ENCODE assay signal across 8 cellular contexts in the genomic region with DNA sequence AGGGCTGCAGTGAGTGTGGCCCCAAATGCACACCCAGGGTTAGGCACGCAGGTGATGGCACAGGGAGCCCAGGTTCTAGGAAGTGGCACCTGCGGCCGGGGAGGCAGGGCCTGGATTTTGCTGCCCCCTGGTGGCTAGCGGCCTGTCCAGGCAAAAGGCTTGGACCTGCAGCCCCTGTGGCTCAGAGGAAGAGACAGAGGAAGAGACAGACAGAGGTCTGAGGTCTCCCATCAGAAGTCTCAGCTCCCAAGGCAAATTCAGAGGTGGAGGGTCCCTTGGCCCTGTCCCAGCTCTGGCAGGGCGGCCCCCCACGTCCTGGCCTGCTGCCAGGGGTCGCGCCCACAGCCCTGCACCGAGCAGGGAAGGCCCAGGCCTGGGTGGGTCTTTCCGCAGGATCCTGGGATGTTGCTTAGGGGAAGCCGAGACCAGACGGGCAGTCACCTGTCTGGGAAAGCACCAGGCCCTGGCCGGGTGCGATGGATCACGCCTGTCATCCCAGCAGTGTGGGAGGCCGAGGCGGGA. TPM values are rescaled to one million over a fixed set of nuclear protein-coding genes. Genes with fewer than 3 reads are reported as not detected.
DNase-seq lines count a peak whose midpoint lies in the region; ATAC-seq and TF ChIP-seq lines count a peak whose summit lies in the region.

No MANE protein-coding gene starts in this region.

- H3F3A ChIP-seq in PC-9 (ENCODE audit: insufficient read depth, low read depth) = peaks cover 15% of the 10 kb centered on the region; the same call in 1 of the 2 replicates

- POLR2A ChIA-PET in PC-9 (lab: Charles Lee; ENCODE audit: unreplicated experiment) = interaction anchor here (0.6 to 1.3 kb wide), 4 partner anchors 22 to 456 kb away, joined by 3 to 13 read pairs (median 8); partner anchors contain the start of gene PANK4
- POLR2A ChIA-PET in naive thymus-derived CD8-positive, alpha-beta T cell (lab: Charles Lee) = interaction anchor here (0.7 to 13.3 kb wide), 29 partner anchors 8 to 353 kb away, joined by 3 to 528 read pairs (median 10); partner anchors contain the start of genes FAAP20, HES5, MORN1 and PANK4

- peak overlapping the region; percentile 91 for H3K27ac ChIP-seq in HL-60 (replicated peaks)
- peak overlapping the region; percentile 52; the same call in 1 of the 2 replicates for H3K27ac ChIP-seq in PC-9

- no peaks in the 10 kb centered on the region for H3K9me3 Mint-ChIP-seq in naive thymus-derived CD8-positive, alpha-beta T cell

- BruUV-seq in PC-9 (replicated peaks; lab: Mats Ljungman, UMichigan) = no TSS peak

- CTCF ChIA-PET in PC-9 (lab: Charles Lee) = interaction anchor here (0.5 to 0.9 kb wide), 3 partner anchors 39 to 353 kb away, joined by 3 to 7 read pairs (median 5); no protein-coding TSS in a partner anchor

- H2AFZ ChIP-seq in PC-9 = no peak overlapping the region

- H3K4me3 ChIP-seq in HL-60 (replicated peaks; ENCODE audit: insufficient read depth, low read length) (peak overlapping the region; percentile 69), PC-9 (peak overlapping the region; percentile 87; the same call in 1 of the 2 replicates)

- H3K27ac Mint-ChIP-seq in naive thymus-derived CD8-positive, alpha-beta T cell = peak overlapping the region; percentile 96 to 99 (median 98)

- H4K20me1 ChIP-seq in PC-9 (ENCODE audit: insufficient read depth) = no peaks in the 10 kb centered on the region

- peak; percentile 20 to 22 for ATAC-seq in naive thymus-derived CD8-positive, alpha-beta T cell
- ATAC-seq in stimulated activated naive CD8-positive, alpha-beta T cell treated with anti-CD3 and anti-CD28 coated beads, Interleukin-15, Interleukin-2, amounts not matched to agents 100 U/mL and 50 U/mL, for 24 hours = peak; percentile 30

- H3K27me3 ChIP-seq in HL-60 (ENCODE audit: insufficient read depth, poor library complexity, severe bottlenecking) (no peaks in the 10 kb centered on the region), PC-9 (ENCODE audit: insufficient read depth, low read depth) (no peaks in the 10 kb centered on the region)

- H3K4me2 ChIP-seq in PC-9 = peak overlapping the region; percentile 94

- H3K79me2 ChIP-seq in PC-9 (ENCODE audit: low read depth) = no peaks in the 10 kb centered on the region

- intact Hi-C loops in PC-9 (cut with micrococcal nuclease; ENCODE audit: unreplicated experiment) = loop anchor here (1.0 to 10.0 kb wide), 5 partner anchors 22 to 157 kb away; partner anchors contain the start of genes MORN1, PANK4, PRXL2B and RER1

- no peaks in the 10 kb centered on the region for H3K36me3 Mint-ChIP-seq in naive thymus-derived CD8-positive, alpha-beta T cell

- peak overlapping the region; percentile 86 to 96 (median 93) for H3K4me3 Mint-ChIP-seq in naive thymus-derived CD8-positive, alpha-beta T cell

- peaks cover 6 to 45% (median 36%) of the 10 kb centered on the region in 4 donors for H3K4me1 Mint-ChIP-seq in naive thymus-derived CD8-positive, alpha-beta T cell

- peak; percentile 91 for TF ChIP-seq CTCF in HL-60 (IDR thresholded peaks at IDR 0.05; ENCODE audit: insufficient read depth, low read length)
- peak; percentile 93 for TF ChIP-seq CTCF in PC-9 (conservative IDR thresholded peaks at IDR 0.05)

- DNase-seq in NCI-H2081 (lab: John Stamatoyannopoulos, UW) (peak; percentile 79 to 83), NCI-H2081 treated with DMSO at 0.1 percent for 48 hours (lab: John Stamatoyannopoulos, UW) (no peak), HL-60 (ENCODE audit: low read depth in 1 of 2, low spot score in 1 of 2) (peak in 1 of 2 experiments; percentile 88), PC-9 (peak; percentile 70 to 85), fibroblast of gingiva (ENCODE audit: low read depth) (peak; percentile 50)
- peak; percentile 68 to 70 for DNase-seq in activated T-helper 1 cell treated with anti-CD3 and anti-CD28 coated beads, Interleukin-2, amount 50 U/mL, for 16 hours (ENCODE audit: low read depth in 1 of 2, low spot score in 1 of 2)
- peak; percentile 62 to 89 (median 79) for DNase-seq in naive thymus-derived CD8-positive, alpha-beta T cell
- peak; percentile 93 for DNase-seq in stimulated activated naive CD8-positive, alpha-beta T cell treated with anti-CD3 and anti-CD28 coated beads, Interleukin-15, Interleukin-2, amounts not matched to agents 100 U/mL and 50 U/mL, for 24 hours

- no peaks in the 10 kb centered on the region for H3K36me3 ChIP-seq in PC-9 (ENCODE audit: low read depth)

- H3K9me2 ChIP-seq in PC-9 (ENCODE audit: insufficient read depth) = no peaks in the 10 kb centered on the region

- H3K9me3 ChIP-seq in PC-9 (ENCODE audit: insufficient read depth, low read depth) = no peaks in the 10 kb centered on the region

- peaks cover 34% of the 10 kb centered on the region for H3K4me1 ChIP-seq in PC-9 (replicated peaks; ENCODE audit: insufficient read depth)

- no peaks in the 10 kb centered on the region for H3K27me3 Mint-ChIP-seq in naive thymus-derived CD8-positive, alpha-beta T cell

RNA-seq across cellular contexts. Expression of gene TNFRSF14, which starts 8.0 kb away (rescaled TPM):
- total RNA-seq in PC-9 (2021) = 9.9 and 13.8 TPM in 2 replicates
- total RNA-seq in naive thymus-derived CD8-positive, alpha-beta T cell = 100 to 1,000 TPM; 187 to 190 TPM
- 10 to 100 TPM; 45.8 to 61.6 (median 48.9) TPM for polyA plus RNA-seq in naive thymus-derived CD8-positive, alpha-beta T cell

RNA-seq across cellular contexts. Expression of gene HES5, which starts 18.1 kb away (rescaled TPM):
- total RNA-seq in PC-9 (2021) = not detected in 2 replicates
- total RNA-seq in naive thymus-derived CD8-positive, alpha-beta T cell = under 1 TPM in 1 of 2 experiments, not detected in 1; 0.30 TPM
- not detected for polyA plus RNA-seq in naive thymus-derived CD8-positive, alpha-beta T cell

RNA-seq across cellular contexts. Expression of gene PANK4, which starts 21.7 kb away (rescaled TPM):
- total RNA-seq in PC-9 (2021) = 20.5 and 33.4 TPM in 2 replicates
- total RNA-seq in naive thymus-derived CD8-positive, alpha-beta T cell = 100 to 1,000 TPM; 149 to 155 TPM
- 10 to 100 TPM in 2 of 3 donors, 1 to 10 TPM in 1; 9.0 to 31.7 (median 13.4) TPM for polyA plus RNA-seq in naive thymus-derived CD8-positive, alpha-beta T cell

RNA-seq across cellular contexts. Expression of gene PRXL2B, which starts 38.4 kb away (rescaled TPM):
- total RNA-seq in PC-9 (2021) = 26.1 and 35.3 TPM in 2 replicates
- 10 to 100 TPM; 39.6 to 45.4 TPM for total RNA-seq in naive thymus-derived CD8-positive, alpha-beta T cell
- polyA plus RNA-seq in naive thymus-derived CD8-positive, alpha-beta T cell = 10 to 100 TPM; 20.6 to 37.5 (median 27.4) TPM

Comparison
In these comparisons a context has a peak if more than half of its experiments do, and no peak if none do; other contexts are left out.
1. RNA of gene TNFRSF14, which starts 8.0 kb away (total RNA-seq): 187 to 190 TPM in naive thymus-derived CD8-positive, alpha-beta T cell; 9.9 to 13.8 TPM in PC-9; every median in the first group is over 10 times any median in the second.